ENCODE assay signal across 1 cellular context in genomic region chr1:226438007-226438406, GRCh38.
TF ChIP-seq lines count a peak whose summit lies in the region.

No MANE protein-coding gene starts in this region.

TF ChIP-seq in HCT116, 20 proteins besides CTCF, POLR2A, EP300 and RAD21 (continued from another document):
- TF ChIP-seq ZBTB33 (IDR thresholded peaks at IDR 0.05; ENCODE audit: extremely low read depth, insufficient replicate concordance, low read length), result no peak
- no peak for TF ChIP-seq ATF3 (IDR thresholded peaks at IDR 0.05)
- no peak for TF ChIP-seq SIN3A (IDR thresholded peaks at IDR 0.05; ENCODE audit: low read depth)
- no peak for TF ChIP-seq CEBPB (IDR thresholded peaks at IDR 0.05; ENCODE audit: low read depth)
- no peak for TF ChIP-seq EZH2phosphoT487 (IDR thresholded peaks at IDR 0.05; ENCODE audit: borderline replicate concordance)
TF ChIP-seq in HCT116: peak in this region for 0.
